8 cellular contexts compared by ENCODE assay signal in genomic region chr4:102500371-102501175, GRCh38. TPM values are rescaled to one million over a fixed set of nuclear protein-coding genes. Genes with fewer than 3 reads are reported as not detected.
DNase-seq lines count a peak whose midpoint lies in the region; ATAC-seq and TF ChIP-seq lines count a peak whose summit lies in the region.

No MANE protein-coding gene starts in this region.

- H3K4me1 Mint-ChIP-seq in IgD-negative memory B cell (peaks cover 21 to 33% (median 29%) of the 10 kb centered on the region in 3 donors), T-helper 17 cell (peaks cover 24% of the 10 kb centered on the region)

- peaks cover 40% of the 10 kb centered on the region for H3K79me2 ChIP-seq in mammary epithelial cell (ENCODE audit: insufficient read depth, low read length)

- H2AFZ ChIP-seq in mammary epithelial cell (ENCODE audit: low read depth, low read length): peak overlapping the region; percentile 70

- H3K9me3 ChIP-seq in T-helper 17 cell (ENCODE audit: control insufficient read depth, low read length, poor library complexity, severe bottlenecking): no peaks in the 10 kb centered on the region
- no peaks in the 10 kb centered on the region for H3K9me3 ChIP-seq in mammary epithelial cell (replicated peaks; ENCODE audit: insufficient read depth, low read length)
- no peaks in the 10 kb centered on the region for H3K9me3 ChIP-seq in iPS-20b (ENCODE audit: insufficient read depth, low read depth, low read length)
- no peaks in the 10 kb centered on the region for H3K9me3 ChIP-seq in skeletal muscle tissue (ENCODE audit: control insufficient read depth in 3 of 3, low read length in 3 of 3)

- H3K4me1 ChIP-seq in mammary epithelial cell (ENCODE audit: insufficient read depth, low read length): peaks cover 19% of the 10 kb centered on the region
- H3K4me1 ChIP-seq in iPS-20b (ENCODE audit: insufficient read depth, low read length): no peaks in the 10 kb centered on the region
- peaks cover 8 to 21% (median 12%) of the 10 kb centered on the region in 3 donors for H3K4me1 ChIP-seq in skeletal muscle tissue (ENCODE audit: control insufficient read depth in 3 of 3, insufficient read depth in 3 of 3, low read length in 3 of 3)

- H3K27me3 ChIP-seq in mammary epithelial cell (ENCODE audit: insufficient read depth, low read length): no peaks in the 10 kb centered on the region
- peaks cover 11% of the 10 kb centered on the region for H3K27me3 ChIP-seq in iPS-20b (ENCODE audit: insufficient read depth, low read length)
- no peaks in the 10 kb centered on the region for H3K27me3 ChIP-seq in skeletal muscle tissue (ENCODE audit: control insufficient read depth in 3 of 3, insufficient read depth in 3 of 3, low read length in 3 of 3)

- H3K4me3 Mint-ChIP-seq in IgD-negative memory B cell: peak overlapping the region; percentile 81 to 95 (median 92)
- peak overlapping the region; percentile 89 for H3K4me3 Mint-ChIP-seq in T-helper 17 cell

- peak; percentile 30 for ATAC-seq in GM21786 (IDR thresholded peaks at IDR 0.05; ENCODE audit: unreplicated experiment)
- peak; percentile 37 for ATAC-seq in T-helper 17 cell

- DNase-seq in GM12864 (ENCODE audit: low read depth): no peak
- DNase-seq in T-helper 17 cell: peak in 2 of 3 donors; percentile 17 to 29
- peak; percentile 58 for DNase-seq in mammary epithelial cell
- no peak for DNase-seq in NCI-H510A (lab: John Stamatoyannopoulos, UW)

- intact Hi-C loops in mammary epithelial cell (cut with micrococcal nuclease): loop anchor here (2.0 to 10.0 kb wide), 5 partner anchors 37 to 327 kb away; partner anchors contain the start of gene UBE2D3

- H3K9ac ChIP-seq in mammary epithelial cell (ENCODE audit: insufficient read depth, low read length) (peak overlapping the region; percentile 87), iPS-20b (ENCODE audit: low read depth, low read length) (peak overlapping the region; percentile 18; the same call in 1 of the 2 replicates), skeletal muscle tissue (ENCODE audit: low read depth in 1 of 3, low read length in 3 of 3) (peak overlapping the region; percentile 66 to 96 (median 84))

- H3K27ac ChIP-seq in mammary epithelial cell (ENCODE audit: insufficient read depth, low read depth, low read length) (peak overlapping the region; percentile 91), iPS-20b (ENCODE audit: low read length) (no peak overlapping the region), skeletal muscle tissue (ENCODE audit: low read depth, low read length) (peak overlapping the region; percentile 97)

- dilution Hi-C loops in mammary epithelial cell (cut with HindIII; ENCODE audit: low sequenced_read_pairs): no loop called here

- TSS peak; percentile 89 for BruUV-seq in mammary epithelial cell (replicated peaks; lab: Mats Ljungman, UMichigan)

- in situ Hi-C loops in mammary epithelial cell (cut with MboI; ENCODE audit: low sequenced_read_pairs in 2 of 2): no loop called here

- H3K4me3 ChIP-seq in GM12864 (ENCODE audit: low read depth, low read length) (peak overlapping the region; percentile 64), mammary epithelial cell (replicated peaks in 1 of 3; ENCODE audit: insufficient read depth in 1 of 3, low read depth in 2 of 3, low read length in 3 of 3) (peak overlapping the region; percentile 42 to 86 (median 69)), iPS-20b (ENCODE audit: low read length) (peak overlapping the region; percentile 71), skeletal muscle tissue (ENCODE audit: low read length in 3 of 3) (peak overlapping the region; percentile 74 to 85 (median 78))

- no peaks in the 10 kb centered on the region for H3K36me3 Mint-ChIP-seq in IgD-negative memory B cell
- H3K36me3 Mint-ChIP-seq in T-helper 17 cell (ENCODE audit: low read depth): peaks cover 7% of the 10 kb centered on the region

- CTCF ChIA-PET in mammary epithelial cell (lab: Charles Lee; ENCODE audit: low non-redundant PET): no interaction called here

- 13% methylated on average over 17 of the region's 39 CpGs for WGBS in mammary epithelial cell (ENCODE audit: low coverage, missing lambda C conversion rate)

- H3K4me2 ChIP-seq in mammary epithelial cell (ENCODE audit: insufficient read depth, low read depth, low read length): peak overlapping the region; percentile 73

- peak overlapping the region; percentile 95 to 97 (median 97) for H3K27ac Mint-ChIP-seq in IgD-negative memory B cell
- H3K27ac Mint-ChIP-seq in T-helper 17 cell: peak overlapping the region; percentile 98

- peaks cover 0 to 3% (median 0%) of the 10 kb centered on the region in 3 donors for H3K9me3 Mint-ChIP-seq in IgD-negative memory B cell

- H3K27me3 Mint-ChIP-seq in IgD-negative memory B cell (no peaks in the 10 kb centered on the region), T-helper 17 cell (no peaks in the 10 kb centered on the region)

- H3K36me3 ChIP-seq in mammary epithelial cell (ENCODE audit: insufficient read depth, low read length): no peaks in the 10 kb centered on the region
- H3K36me3 ChIP-seq in iPS-20b (ENCODE audit: insufficient read depth, low read depth, low read length): no peaks in the 10 kb centered on the region
- H3K36me3 ChIP-seq in skeletal muscle tissue (ENCODE audit: control insufficient read depth in 3 of 3, insufficient read depth in 3 of 3, low read length in 3 of 3): no peaks in the 10 kb centered on the region

- peaks cover 2% of the 10 kb centered on the region for H4K20me1 ChIP-seq in mammary epithelial cell (ENCODE audit: insufficient read depth, low read length)

- no peak for TF ChIP-seq CTCF in GM12864 (IDR thresholded peaks at IDR 0.05; ENCODE audit: low read depth, low read length, missing control alignments)
- peak in 1 of 2 donors; percentile 25 for TF ChIP-seq CTCF in mammary epithelial cell (conservative IDR thresholded peaks at IDR 0.05 in 1 of 2, IDR thresholded peaks at IDR 0.05 in 1 of 2; ENCODE audit: extremely low read depth in 1 of 2, insufficient read depth in 1 of 2, low read depth in 1 of 2, low read length in 2 of 2)

RNA-seq across cellular contexts. Expression of gene NFKB1, which starts 0.6 kb away (rescaled TPM):
- 10.4 TPM for polyA plus RNA-seq in IgD-negative memory B cell
- 100 to 1,000 TPM; 251 to 277 TPM for total RNA-seq in T-helper 17 cell
- total RNA-seq in mammary epithelial cell: 10 to 100 TPM; 23.5 to 52.9 TPM
- polyA plus RNA-seq in mammary epithelial cell: 25.5 TPM
- polyA minus RNA-seq in mammary epithelial cell: 40.6 TPM
- total RNA-seq in skeletal muscle tissue: 18.8 TPM

Comparison
In these comparisons a context has a peak if more than half of its experiments do, and no peak if none do; other contexts are left out.
1. DNase-seq: peak in T-helper 17 cell (2 of 3) and mammary epithelial cell (single experiment); none in GM12864 (single experiment) and NCI-H510A (single experiment).
2. H3K9ac ChIP-seq: peak in every context shown above with its lines; median percentile 87 in mammary epithelial cell; 84 in skeletal muscle tissue; 18 in iPS-20b.
3. RNA of gene NFKB1, which starts 0.6 kb away (total RNA-seq): 251 to 277 TPM in T-helper 17 cell; 23.5 to 52.9 TPM in mammary epithelial cell and 18.8 TPM in skeletal muscle tissue (single experiment); every median in the first group is over 4 times any median in the second.
4. Peak in every context shown above with its lines, with median percentiles within 50 percentile points of each other: H3K4me3 ChIP-seq.